In genomic region chr10:116743266-116744064, GRCh38 we compare ENCODE assay signal across 9 cellular contexts. TPM values are rescaled to one million over a fixed set of nuclear protein-coding genes. Genes with fewer than 3 reads are reported as not detected.
DNase-seq lines count a peak whose midpoint lies in the region; ATAC-seq and TF ChIP-seq lines count a peak whose summit lies in the region.
"Had no signal": no experiment of that assay in that cellular context is flagged by ENCODE, and none has a peak within 500 bp of the region (broad histone marks: within the 10 kb centered on the region; RNA-seq: fewer than 3 reads in every experiment).

No MANE protein-coding gene starts in this region.

- H3K4me3 Mint-ChIP-seq in dendritic cell treated with granulocyte-macrophage colony-stimulating factor and Interleukin-4, amounts not matched to agents 40 ng/mL and 50 ng/mL, for 4 days, result peak overlapping the region; percentile 28
- peak overlapping the region; percentile 58 for H3K4me3 Mint-ChIP-seq in natural killer cell

- no peaks in the 10 kb centered on the region for H3K9me3 Mint-ChIP-seq in dendritic cell treated with granulocyte-macrophage colony-stimulating factor and Interleukin-4, amounts not matched to agents 40 ng/mL and 50 ng/mL, for 4 days
- H3K9me3 Mint-ChIP-seq in natural killer cell, result no peaks in the 10 kb centered on the region

- CTCF ChIA-PET in A673 (lab: Charles Lee), result interaction anchor here (0.6 kb wide), 1 partner anchor 298 kb away, joined by 4 read pairs; no protein-coding TSS in a partner anchor

- intact Hi-C loops in A673 (cut with micrococcal nuclease; ENCODE audit: unreplicated experiment), result no loop called here
- intact Hi-C loops in dendritic cell treated with granulocyte-macrophage colony-stimulating factor and Interleukin-4, amounts not matched to agents 40 ng/mL and 50 ng/mL, for 4 days (cut with micrococcal nuclease), result no loop called here
- intact Hi-C loops in natural killer cell (cut with micrococcal nuclease), result no loop called here

- no peak for TF ChIP-seq CTCF in A673 (conservative IDR thresholded peaks at IDR 0.05; ENCODE audit: low read depth, low read length)
- no peak for TF ChIP-seq CTCF in natural killer cell (IDR thresholded peaks at IDR 0.05)

- H3K36me3 ChIP-seq in A673 (ENCODE audit: insufficient read depth, low read length, poor library complexity, severe bottlenecking), result no peaks in the 10 kb centered on the region
- H3K36me3 ChIP-seq in HUES64 (ENCODE audit: insufficient read depth, low read length), result no peaks in the 10 kb centered on the region

- no peak for ATAC-seq in natural killer cell
- ATAC-seq in HG03354 (IDR thresholded peaks at IDR 0.05; ENCODE audit: poor library complexity, severe bottlenecking, unreplicated experiment), result no peak
- no peak for ATAC-seq in HG02938 (IDR thresholded peaks at IDR 0.05; ENCODE audit: unreplicated experiment)
- no peak for ATAC-seq in GM18517 (IDR thresholded peaks at IDR 0.05; ENCODE audit: unreplicated experiment)

- H3K4me3 ChIP-seq in A673 (ENCODE audit: low read depth, low read length, poor library complexity, severe bottlenecking) (peak overlapping the region; percentile 63), HUES64 (ENCODE audit: low read length) (peak overlapping the region; percentile 79)

- H3K27ac Mint-ChIP-seq in dendritic cell treated with granulocyte-macrophage colony-stimulating factor and Interleukin-4, amounts not matched to agents 40 ng/mL and 50 ng/mL, for 4 days, result no peak overlapping the region
- no peak overlapping the region for H3K27ac Mint-ChIP-seq in natural killer cell

- peaks cover 12% of the 10 kb centered on the region for H3K4me1 Mint-ChIP-seq in dendritic cell treated with granulocyte-macrophage colony-stimulating factor and Interleukin-4, amounts not matched to agents 40 ng/mL and 50 ng/mL, for 4 days (ENCODE audit: low read depth)
- peaks cover 0 to 5% of the 10 kb centered on the region in 2 donors for H3K4me1 Mint-ChIP-seq in natural killer cell

- H3K27ac ChIP-seq in A673 (ENCODE audit: low read depth, low read length, poor library complexity, severe bottlenecking) (no peak overlapping the region), HUES64 (ENCODE audit: low read depth, low read length) (no peak overlapping the region)

- no peaks in the 10 kb centered on the region for H3K36me3 Mint-ChIP-seq in dendritic cell treated with granulocyte-macrophage colony-stimulating factor and Interleukin-4, amounts not matched to agents 40 ng/mL and 50 ng/mL, for 4 days (ENCODE audit: low read depth)
- H3K36me3 Mint-ChIP-seq in natural killer cell, result no peaks in the 10 kb centered on the region

- no TSS peak for BruUV-seq in A673 (replicated peaks; lab: Mats Ljungman, UMichigan)

- 52% methylated on average over 24 of the region's 24 CpGs for WGBS in HUES64

- peaks cover 14% of the 10 kb centered on the region for H3K4me1 ChIP-seq in A673 (ENCODE audit: insufficient read depth, low read length, poor library complexity, severe bottlenecking)
- 0 out of 2 replicates have a peak, but pooled peaks cover 4% of the 10 kb centered on the region for H3K4me1 ChIP-seq in HUES64 (ENCODE audit: insufficient read depth, low read length)

- H3K27me3 Mint-ChIP-seq in dendritic cell treated with granulocyte-macrophage colony-stimulating factor and Interleukin-4, amounts not matched to agents 40 ng/mL and 50 ng/mL, for 4 days, result peaks cover 70% of the 10 kb centered on the region
- H3K27me3 Mint-ChIP-seq in natural killer cell (ENCODE audit: low read depth in 2 of 2), result peaks cover 48 to 51% of the 10 kb centered on the region in 2 donors

- H3K27me3 ChIP-seq in A673 (replicated peaks; ENCODE audit: insufficient read depth, low read depth, low read length, poor library complexity) (peaks cover 27% of the 10 kb centered on the region), HUES64 (ENCODE audit: insufficient read depth, low read length) (peaks cover 73% of the 10 kb centered on the region)

- H3K9ac ChIP-seq in HUES64 (ENCODE audit: low read depth, low read length), result peak overlapping the region; percentile 67; the same call in 1 of the 2 replicates

- DNase-seq in A673 (ENCODE audit: low spot score) (no peak), natural killer cell (no peak), NCI-H345 (lab: John Stamatoyannopoulos, UW) (no peak)
- DNase-seq: erythroblast had no signal

- H3K9me3 ChIP-seq in A673 (ENCODE audit: low read depth, low read length, poor library complexity, severe bottlenecking) (no peaks in the 10 kb centered on the region), HUES64 (ENCODE audit: insufficient read depth, low read depth, low read length) (no peaks in the 10 kb centered on the region)

- POLR2A ChIA-PET in A673 (lab: Charles Lee; ENCODE audit: low non-redundant PET), result no interaction called here

RNA-seq across cellular contexts. Expression of gene HSPA12A, which starts 1.1 kb away (rescaled TPM):
- 1.4 and 1.5 TPM in 2 replicates for total RNA-seq in A673 (2021)
- 2.7 TPM for polyA plus RNA-seq in HUES64 (2013, experiment 1 of 2)
- polyA plus RNA-seq in HUES64 (2013, experiment 2 of 2), result 3.2 TPM
- under 1 TPM in 1 of 3 donors, not detected in 2; 0.43 TPM for total RNA-seq in natural killer cell
